In genomic region chr7:155463114-155463811, GRCh38 we compare ENCODE assay signal across 22 cellular contexts. TPM values are rescaled to one million over a fixed set of nuclear protein-coding genes. Genes with fewer than 3 reads are reported as not detected.
DNase-seq lines count a peak whose midpoint lies in the region; ATAC-seq, FAIRE-seq and TF ChIP-seq lines count a peak whose summit lies in the region.
"Had no signal": no experiment of that assay in that cellular context is flagged by ENCODE, and none has a peak within 500 bp of the region (broad histone marks: within the 10 kb centered on the region; RNA-seq: fewer than 3 reads in every experiment).

No MANE protein-coding gene starts in this region.

- H3K36me3 ChIP-seq in H7 (replicated peaks; ENCODE audit: control insufficient read depth, insufficient read depth, low read length) (no peaks in the 10 kb centered on the region), H1 (ENCODE audit: control insufficient read depth in 2 of 4, insufficient read depth in 4 of 4, low read length in 3 of 4) (peaks cover 0 to 10% (median 0%) of the 10 kb centered on the region in 4 experiments; a peak in 1 of 8 replicates), osteoblast (ENCODE audit: insufficient read depth, low read length) (no peaks in the 10 kb centered on the region), breast epithelium (no peaks in the 10 kb centered on the region)
- H3K36me3 ChIP-seq: BLaER1 treated with 17β-estradiol and CSF1 and Interleukin-3, amounts not matched to agents 10 nM and 100 nM had no signal

- H2BK12ac ChIP-seq in H1 (ENCODE audit: low read depth, low read length), result peak overlapping the region; percentile 95

- WGBS in H1 (ENCODE audit: extremely low coverage in 1 of 2, insufficient coverage in 1 of 2, insufficient read length in 1 of 2, insufficient replicate concordance in 2 of 2, low coverage in 1 of 2, low lambda C conversion rate in 2 of 2, missing lambda C conversion rate in 1 of 2), 2 experiments, result 13% methylated on average over 15 of the region's 15 CpGs; no CpG with 5 or more reads in 1 of the 2 experiments

- H2AFZ ChIP-seq in H1 (ENCODE audit: low read length), result no peak overlapping the region
- no peak overlapping the region for H2AFZ ChIP-seq in osteoblast (ENCODE audit: low read length)

- no peak overlapping the region for H3K4ac ChIP-seq in H1 (replicated peaks; ENCODE audit: insufficient read length, low read depth, low read length)

- TF ChIP-seq CTCF in H1 (IDR thresholded peaks at IDR 0.05; ENCODE audit: control extremely low read depth in 1 of 3, insufficient read depth in 1 of 3, low read depth in 1 of 3, low read length in 3 of 3) (no peak), osteoblast (IDR thresholded peaks at IDR 0.05; ENCODE audit: extremely low read depth, low read depth, low read length) (no peak), breast epithelium (IDR thresholded peaks at IDR 0.05) (no peak)

- CTCF ChIA-PET in H1 (lab: Charles Lee; ENCODE audit: partially characterized antibody), result interaction anchor here (0.7 to 1.7 kb wide), 7 partner anchors 14 to 340 kb away, joined by 3 to 6 read pairs (median 4); no protein-coding TSS in a partner anchor

- POLR2A ChIA-PET in H1 (lab: Charles Lee; ENCODE audit: partially characterized antibody), result no interaction called here

- no peak overlapping the region for H3K14ac ChIP-seq in H1 (ENCODE audit: insufficient read length)

- H2BK20ac ChIP-seq in H1 (ENCODE audit: low read length), result peak overlapping the region; percentile 48; the same call in 1 of the 2 replicates

- H3K4me1 ChIP-seq in H1 (replicated peaks in 1 of 4; ENCODE audit: control insufficient read depth in 3 of 4, insufficient read depth in 4 of 4, low read length in 3 of 4) (peaks cover 0 to 14% (median 10%) of the 10 kb centered on the region in 4 experiments; a peak in 5 of 7 replicates), osteoblast (ENCODE audit: insufficient read depth, low read length) (no peaks in the 10 kb centered on the region), breast epithelium (peaks cover 6 to 8% of the 10 kb centered on the region in 2 donors)

- H4K5ac ChIP-seq in H1 (ENCODE audit: insufficient read length, low read depth, low read length), result no peak overlapping the region

- intact Hi-C loops in breast epithelium (cut with DNase I; ENCODE audit: low total_unique reads), result no loop called here

- H4K91ac ChIP-seq in H1 (replicated peaks; ENCODE audit: insufficient read length, low read length), result peak overlapping the region; percentile 25

- FAIRE-seq in H1 (lab: Jason Lieb, UNC), result no peak
- FAIRE-seq: A204.1, D721Med, GM12892, RCC 7860 had no signal

- no peak for TF ChIP-seq POLR2A in H1 (IDR thresholded peaks at IDR 0.05; ENCODE audit: control extremely low read depth in 1 of 2, low read depth in 2 of 2, low read length in 2 of 2)
- TF ChIP-seq POLR2A in breast epithelium (IDR thresholded peaks at IDR 0.05), result no peak

- no peak overlapping the region for H3K23ac ChIP-seq in H1 (ENCODE audit: insufficient read length)

- TF ChIP-seq RAD21 in H1 (IDR thresholded peaks at IDR 0.05 in 1 of 2, conservative IDR thresholded peaks at IDR 0.05 in 1 of 2; ENCODE audit: low read depth in 2 of 2, low read length in 2 of 2), result no peak

- H3K79me1 ChIP-seq in H1 (ENCODE audit: low read depth, low read length), result no peaks in the 10 kb centered on the region

- no peak overlapping the region for H3K9ac ChIP-seq in H1 (replicated peaks in 1 of 4; ENCODE audit: extremely low read depth in 1 of 4, low read depth in 3 of 4, low read length in 3 of 4)
- H3K9ac ChIP-seq: BLaER1 treated with 17β-estradiol and CSF1 and Interleukin-3, amounts not matched to agents 10 nM and 100 nM had no signal

- DNase-seq in ELF-1 (ENCODE audit: low read depth, low spot score) (peak; percentile 40), H7 (peak; percentile 87), H1 (ENCODE audit: low read depth in 1 of 2, low spot score in 2 of 2) (peak in 1 of 2 experiments; percentile 64), osteoblast (ENCODE audit: insufficient read length, low spot score, missing footprints) (peak; percentile 77), GM03348 (ENCODE audit: low spot score) (no peak), breast epithelium (ENCODE audit: low spot score in 2 of 2) (no peak)
- DNase-seq in activated effector memory CD4-positive, alpha-beta T cell treated with Interleukin-2 at 50 U/mL for 16 hours, result no peak
- DNase-seq: CD8-positive, alpha-beta memory T cell; DMS79 treated with DMSO at 0.1 percent for 48 hours; GDM1; KBM-7; NCI-H1417 treated with DMSO at 0.1 percent for 48 hours; NCI-H1930; NCI-H69; SHP77 had no signal

- H3K23me2 ChIP-seq in H1 (ENCODE audit: low read depth, low read length), result peaks cover 2% of the 10 kb centered on the region; the same call in 1 of the 2 replicates

- no peaks in the 10 kb centered on the region for H3K79me2 ChIP-seq in H1 (ENCODE audit: control insufficient read depth in 1 of 2, insufficient read depth in 2 of 2, low read length in 2 of 2)
- H3K79me2 ChIP-seq in osteoblast (ENCODE audit: insufficient read depth, low read length), result no peaks in the 10 kb centered on the region

- H3K56ac ChIP-seq in H1 (replicated peaks; ENCODE audit: insufficient read length, low read depth, low read length), result no peak overlapping the region

- H3K4me2 ChIP-seq in H1 (ENCODE audit: insufficient read depth in 1 of 2, low read depth in 2 of 2, low read length in 2 of 2) (no peak overlapping the region), osteoblast (ENCODE audit: insufficient read depth, low read length) (no peak overlapping the region)
- H3K4me2 ChIP-seq: BLaER1 treated with 17β-estradiol and CSF1 and Interleukin-3, amounts not matched to agents 10 nM and 100 nM had no signal

- no peak overlapping the region; the same call in 1 of the 2 replicates for H3K18ac ChIP-seq in H1 (ENCODE audit: extremely low read depth, low read length)

- TF ChIP-seq EP300 in H1 (IDR thresholded peaks at IDR 0.05; ENCODE audit: borderline replicate concordance in 1 of 2, low read depth in 2 of 2, low read length in 2 of 2), result no peak

- no peak overlapping the region for H3K4me3 ChIP-seq in H7 (ENCODE audit: insufficient read depth, low read depth, low read length)
- H3K4me3 ChIP-seq in H1 (ENCODE audit: extremely low read depth in 1 of 4, insufficient read depth in 2 of 4, low read depth in 3 of 4, low read length in 4 of 4), result no peak overlapping the region
- H3K4me3 ChIP-seq in osteoblast (ENCODE audit: insufficient read depth, low read length), result no peak overlapping the region
- no peak overlapping the region for H3K4me3 ChIP-seq in breast epithelium
- H3K4me3 ChIP-seq: BLaER1 treated with 17β-estradiol and CSF1 and Interleukin-3, amounts not matched to agents 10 nM and 100 nM; HAP-1 had no signal

- H4K8ac ChIP-seq in H1 (ENCODE audit: extremely low read depth, insufficient read depth, low read length), result no peak overlapping the region

- H3K27ac ChIP-seq in H1 (ENCODE audit: low read depth, low read length) (no peak overlapping the region), osteoblast (ENCODE audit: low read depth, low read length) (no peak overlapping the region), breast epithelium (no peak overlapping the region)
- H3K27ac ChIP-seq: BLaER1 treated with 17β-estradiol and CSF1 and Interleukin-3, amounts not matched to agents 10 nM and 100 nM had no signal

- H3K27me3 ChIP-seq in H7 (ENCODE audit: control insufficient read depth, insufficient read depth, low read length), result peaks cover 100% of the 10 kb centered on the region
- peaks cover 94 to 100% (median 98%) of the 10 kb centered on the region in 4 experiments for H3K27me3 ChIP-seq in H1 (replicated peaks in 1 of 4; ENCODE audit: control insufficient read depth in 3 of 4, extremely low read depth in 1 of 4, insufficient read depth in 3 of 4, low read length in 3 of 4)
- H3K27me3 ChIP-seq in osteoblast (ENCODE audit: insufficient read depth, low read length), result peaks cover 98% of the 10 kb centered on the region
- peaks cover 16 to 100% of the 10 kb centered on the region in 2 donors for H3K27me3 ChIP-seq in breast epithelium

- ATAC-seq in HG03469 (IDR thresholded peaks at IDR 0.05; ENCODE audit: unreplicated experiment), result no peak

- no peak overlapping the region for H2BK15ac ChIP-seq in H1 (ENCODE audit: low read length)

- H2BK5ac ChIP-seq in H1 (ENCODE audit: low read depth, low read length), result no peak overlapping the region

- H3K9me3 ChIP-seq in H1 (ENCODE audit: insufficient read depth in 2 of 2, low read depth in 1 of 2, low read length in 1 of 2), result no peaks in the 10 kb centered on the region; a peak in 1 of 4 replicates
- no peaks in the 10 kb centered on the region for H3K9me3 ChIP-seq in osteoblast (ENCODE audit: low read depth, low read length)
- H3K9me3 ChIP-seq in breast epithelium, result no peaks in the 10 kb centered on the region
- H3K9me3 ChIP-seq: HAP-1 had no signal

- no peak overlapping the region for H2BK120ac ChIP-seq in H1 (replicated peaks; ENCODE audit: low read depth, low read length)

- peaks cover 26 to 44% of the 10 kb centered on the region in 2 experiments for H4K20me1 ChIP-seq in H1 (replicated peaks in 1 of 2; ENCODE audit: control insufficient read depth in 1 of 2, insufficient read depth in 2 of 2, low read length in 2 of 2)
- no peaks in the 10 kb centered on the region for H4K20me1 ChIP-seq in osteoblast (ENCODE audit: insufficient read depth, low read length)

- no peak overlapping the region for H2AK5ac ChIP-seq in H1 (ENCODE audit: low read depth, low read length)

TF ChIP-seq in H1, 55 proteins besides CTCF, POLR2A, EP300 and RAD21 (continues in another document):
- TF ChIP-seq BACH1 (IDR thresholded peaks at IDR 0.05; ENCODE audit: low read length) (no peak), SUZ12 (IDR thresholded peaks at IDR 0.05; ENCODE audit: low read length) (peak; percentile 95), GABPA (IDR thresholded peaks at IDR 0.05; ENCODE audit: borderline replicate concordance, insufficient read depth, low read length) (peak; percentile 17; the same call in 1 of the 2 replicates)
- TF ChIP-seq, protein P1, sequence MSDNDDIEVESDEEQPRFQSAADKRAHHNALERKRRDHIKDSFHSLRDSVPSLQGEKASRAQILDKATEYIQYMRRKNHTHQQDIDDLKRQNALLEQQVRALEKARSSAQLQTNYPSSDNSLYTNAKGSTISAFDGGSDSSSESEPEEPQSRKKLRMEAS (IDR thresholded peaks at IDR 0.05), result no peak

RNA-seq across cellular contexts. Expression of gene EN2, which starts 5.3 kb away (rescaled TPM):
- total RNA-seq in H7 (2014; rRNA removed; shearing (Covaris generic)), result 0.04 TPM in 1 of 2 replicates, not detected in the other
- total RNA-seq in H1 (2021; fragmentation: NEBNext Ultra II Directional; extraction: Animal tissue kit (Norgen Biotek cat#: 25700)), result not detected in 2 replicates
- 0.03 TPM in 1 of 2 replicates, not detected in the other for polyA plus RNA-seq in H1 (2011; rRNA removed)
- polyA plus RNA-seq in H1 (2011; cell fraction: cytosol; rRNA removed), result not detected
- polyA plus RNA-seq in H1 (2011; cell fraction: nucleus; rRNA removed), result not detected
- 0.04 TPM in 1 of 4 replicates, not detected in the others for polyA plus RNA-seq in H1 (2012, experiment 1 of 2)
- not detected for polyA plus RNA-seq in H1 (2012, experiment 2 of 2)
- not detected for polyA plus RNA-seq in H1 (2013, experiment 1 of 2)
- polyA plus RNA-seq in H1 (2013, experiment 2 of 2), result not detected
- not detected in 2 replicates for polyA minus RNA-seq in H1 (2011; rRNA and poly(A)+ RNA removed)
- not detected for polyA minus RNA-seq in H1 (2011; cell fraction: cytosol; rRNA and poly(A)+ RNA removed)
- polyA minus RNA-seq in H1 (2011; cell fraction: nucleus; rRNA and poly(A)+ RNA removed), result not detected
- total RNA-seq in osteoblast, result under 0.01 TPM in 1 of 2 replicates, not detected in the other
- under 1 TPM in 2 of 3 donors, not detected in 1; 0.32 to 0.33 TPM for total RNA-seq in breast epithelium
- total RNA-seq: CD8-positive, alpha-beta memory T cell had no signal
- polyA plus RNA-seq: CD8-positive, alpha-beta memory T cell had no signal

Comparison
In these comparisons a context has a peak if more than half of its experiments do, and no peak if none do; other contexts are left out.
1. DNase-seq: peak in ELF-1 (single experiment), H7 (single experiment) and osteoblast (single experiment); none in GM03348 (single experiment), activated effector memory CD4-positive, alpha-beta T cell treated with Interleukin-2 at 50 U/mL for 16 hours (single experiment) and breast epithelium (0 of 2).